Comparison of ENCODE assay signal across 21 cellular contexts in the genomic region with DNA sequence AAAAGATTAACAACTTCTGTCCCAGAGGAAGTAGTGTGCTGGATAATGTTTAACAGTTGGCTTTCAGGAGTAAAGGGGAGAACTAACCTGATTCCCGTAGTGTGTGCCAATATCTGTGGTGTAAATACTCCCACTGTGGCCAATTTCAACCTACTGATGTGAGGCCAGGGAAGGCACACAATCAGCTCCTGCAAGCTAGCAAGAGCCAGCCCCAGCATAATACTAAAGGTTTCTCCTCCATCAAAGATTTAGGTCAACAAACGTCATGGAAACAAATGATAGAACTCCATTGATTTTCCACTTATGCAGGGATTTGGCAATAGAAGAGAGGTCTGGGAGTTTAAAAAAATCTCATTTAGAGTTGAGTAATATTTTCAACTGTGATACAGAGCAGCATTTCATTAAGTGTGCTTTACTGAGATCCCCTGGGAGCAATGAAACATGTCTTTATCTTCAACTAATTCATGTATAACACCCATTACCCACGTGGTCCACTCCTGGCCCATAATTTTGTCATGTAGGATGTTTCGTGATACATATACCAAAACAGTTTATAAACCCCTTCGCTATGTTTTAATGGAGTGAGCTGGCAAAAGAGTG. TPM values are rescaled to one million over a fixed set of nuclear protein-coding genes. Genes with fewer than 3 reads are reported as not detected.
"Had no signal": no experiment of that assay in that cellular context is flagged by ENCODE, and none has a peak within 500 bp of the region (broad histone marks: within the 10 kb centered on the region; RNA-seq: fewer than 3 reads in every experiment).

No MANE protein-coding gene starts in this region.

- DNase-seq: activated B cell treated with CpG ODN at 0.5 μM for 24 hours; activated CD4-positive, alpha-beta memory T cell treated with anti-CD3 and anti-CD28 coated beads for 36 hours; activated CD4-positive, alpha-beta T cell treated with anti-CD3 and anti-CD28 coated beads for 4 hours; activated naive CD4-positive, alpha-beta T cell; activated naive CD8-positive, alpha-beta T cell treated with anti-CD3 and anti-CD28 coated beads for 36 hours; activated T-cell treated with anti-CD3 and anti-CD28 coated beads for 4 hours; amniotic stem cell; dermis blood vessel endothelial cell; effector memory CD4-positive, alpha-beta T cell; foreskin fibroblast; retina; stimulated activated naive CD8-positive, alpha-beta T cell treated with anti-CD3 and anti-CD28 coated beads, Interleukin-15, Interleukin-2, amounts not matched to agents 100 U/mL and 50 U/mL, for 24 hours; substantia nigra; T-helper 9 cell; tibial artery; uterus had no signal

- H3K9me3 ChIP-seq: esophagus muscularis mucosa, tibial artery, uterus had no signal

- FAIRE-seq: endothelial cell of umbilical vein had no signal

- H3K36me3 ChIP-seq: esophagus muscularis mucosa, uterus had no signal

- H3K27me3 ChIP-seq: esophagus muscularis mucosa, hepatocyte, tibial artery, uterus had no signal

- H3K4me1 ChIP-seq: esophagus muscularis mucosa, tibial artery, uterus had no signal

- H2AFZ ChIP-seq: hepatocyte had no signal

- ATAC-seq: natural killer cell treated with Interleukin-12 subunit alpha and Interleukin-12 subunit beta and Interleukin-15 and Interleukin-18, amount 100 ng/mL, for 72 hours; stimulated activated naive CD8-positive, alpha-beta T cell treated with anti-CD3 and anti-CD28 coated beads, Interleukin-15, Interleukin-2, amounts not matched to agents 100 U/mL and 50 U/mL, for 24 hours had no signal

- H3K4me2 ChIP-seq: hepatocyte had no signal

- H3K27ac ChIP-seq: esophagus muscularis mucosa, hepatocyte, tibial artery, uterus had no signal

- H3K79me2 ChIP-seq: hepatocyte had no signal

- H3K4me3 ChIP-seq: esophagus muscularis mucosa, hepatocyte, lung, tibial artery, uterus had no signal

RNA-seq across cellular contexts. Expression of a gene that starts 15.8 kb away (rescaled TPM):
- total RNA-seq: activated B cell treated with CpG ODN at 0.5 μM for 24 hours; activated CD4-positive, alpha-beta memory T cell treated with anti-CD3 and anti-CD28 coated beads for 36 hours; activated naive CD8-positive, alpha-beta T cell treated with anti-CD3 and anti-CD28 coated beads for 36 hours; natural killer cell treated with Interleukin-12 subunit alpha and Interleukin-12 subunit beta and Interleukin-15 and Interleukin-18, amount 100 ng/mL, for 72 hours had no signal
